In the genomic region with DNA sequence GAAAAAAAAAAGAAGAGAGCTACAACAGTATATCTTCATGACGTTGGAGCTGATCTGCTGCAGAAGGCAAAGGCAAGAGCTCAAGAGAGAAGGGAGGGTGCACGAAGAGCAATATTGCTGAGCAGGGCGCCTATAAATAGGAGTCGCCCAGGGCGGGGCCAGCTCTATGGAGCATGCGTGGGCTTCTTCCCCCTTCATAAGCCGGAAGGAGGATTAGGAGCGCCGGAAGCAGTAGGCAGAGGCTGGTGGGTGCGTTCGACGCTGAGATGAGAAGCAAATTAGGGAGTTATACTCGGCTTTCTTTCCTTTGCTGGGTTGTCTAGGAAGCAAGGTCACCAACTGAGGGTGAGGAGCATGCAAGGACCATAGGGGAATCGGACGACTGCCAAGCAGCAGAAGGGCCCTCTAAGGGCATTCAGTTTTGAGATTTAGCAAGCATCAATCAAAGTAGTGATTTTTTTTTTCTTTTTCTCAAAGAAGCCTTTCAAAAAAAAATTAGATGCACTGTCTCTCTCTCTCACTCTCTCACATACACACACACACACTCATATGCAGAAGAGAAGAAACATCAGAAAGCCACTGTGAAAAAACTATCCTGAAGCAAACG, we compare ENCODE assay signal across 15 cellular contexts.
"Had no signal": no experiment of that assay in that cellular context is flagged by ENCODE, and none has a peak within 500 bp of the region (broad histone marks: within the 10 kb centered on the region; RNA-seq: fewer than 3 reads in every experiment).

No MANE protein-coding gene starts in this region.

- H3K36me3 ChIP-seq: brain microvascular endothelial cell, esophagus muscularis mucosa, thoracic aorta, vagina had no signal

- H3K36me3 Mint-ChIP-seq: activated naive CD4-positive, alpha-beta T cell treated with anti-CD3 and anti-CD28 coated beads, Interleukin-2, amount 50 U/mL, for 24 hours; naive thymus-derived CD8-positive, alpha-beta T cell had no signal

- H3K9me3 Mint-ChIP-seq: activated naive CD4-positive, alpha-beta T cell treated with anti-CD3 and anti-CD28 coated beads, Interleukin-2, amount 50 U/mL, for 24 hours; stimulated activated naive CD8-positive, alpha-beta T cell treated with anti-CD3 and anti-CD28 coated beads, Interleukin-15, Interleukin-2, amounts not matched to agents 100 ng/mL and 50 ng/mL, for 24 hours had no signal

- H3K4me1 Mint-ChIP-seq: activated naive CD4-positive, alpha-beta T cell treated with anti-CD3 and anti-CD28 coated beads, Interleukin-2, amount 50 U/mL, for 24 hours; naive thymus-derived CD8-positive, alpha-beta T cell had no signal

- H3K4me1 ChIP-seq: vagina had no signal

- ATAC-seq: naive thymus-derived CD8-positive, alpha-beta T cell had no signal

- H3K4me3 Mint-ChIP-seq: activated naive CD4-positive, alpha-beta T cell treated with anti-CD3 and anti-CD28 coated beads, Interleukin-2, amount 50 U/mL, for 24 hours; naive thymus-derived CD8-positive, alpha-beta T cell; stimulated activated naive CD8-positive, alpha-beta T cell treated with anti-CD3 and anti-CD28 coated beads, Interleukin-15, Interleukin-2, amounts not matched to agents 100 ng/mL and 50 ng/mL, for 24 hours had no signal

- H3K9me3 ChIP-seq: esophagus muscularis mucosa, thoracic aorta, vagina had no signal

- H3K27me3 ChIP-seq: brain microvascular endothelial cell, esophagus muscularis mucosa, vagina had no signal

- H3K4me3 ChIP-seq: esophagus muscularis mucosa, thoracic aorta, vagina had no signal

- H3K27ac ChIP-seq: brain microvascular endothelial cell, esophagus muscularis mucosa, thoracic aorta, vagina had no signal

- DNase-seq: activated CD4-positive, CD25-positive, alpha-beta regulatory T cell; activated T-cell treated with anti-CD3 and anti-CD28 coated beads, Interleukin-2, amount 50 U/mL, for 1 hour; amniotic stem cell; brain microvascular endothelial cell; cerebellar nuclear complex; naive thymus-derived CD8-positive, alpha-beta T cell; retina; stimulated activated CD4-positive, alpha-beta T cell treated with anti-CD3 and anti-CD28 coated beads, Interleukin-15, amount 100 ng/mL, for 24 hours; stimulated activated CD4-positive, alpha-beta T cell treated with anti-CD3 and anti-CD28 coated beads, Interleukin-4, amount 100 ng/mL, for 24 hours; T-helper 1 cell had no signal

- H3K27ac Mint-ChIP-seq: activated naive CD4-positive, alpha-beta T cell treated with anti-CD3 and anti-CD28 coated beads, Interleukin-2, amount 50 U/mL, for 24 hours; naive thymus-derived CD8-positive, alpha-beta T cell; stimulated activated naive CD8-positive, alpha-beta T cell treated with anti-CD3 and anti-CD28 coated beads, Interleukin-15, Interleukin-2, amounts not matched to agents 100 ng/mL and 50 ng/mL, for 24 hours had no signal
